ENCODE assay signal across 22 cellular contexts in genomic region chr2:234071664-234072063, GRCh38. TPM values are rescaled to one million over a fixed set of nuclear protein-coding genes. Genes with fewer than 3 reads are reported as not detected.
DNase-seq lines count a peak whose midpoint lies in the region; ATAC-seq lines count a peak whose summit lies in the region.
"Had no signal": no experiment of that assay in that cellular context is flagged by ENCODE, and none has a peak within 500 bp of the region (broad histone marks: within the 10 kb centered on the region; RNA-seq: fewer than 3 reads in every experiment).

No MANE protein-coding gene starts in this region.

- no peak overlapping the region for H3K27ac ChIP-seq in neuronal stem cell (replicated peaks; ENCODE audit: low read length)
- H3K27ac ChIP-seq: 22Rv1, psoas muscle, spleen had no signal

- H3K36me3 Mint-ChIP-seq in activated CD8-positive, alpha-beta T cell treated with anti-CD3 and anti-CD28 coated beads, Interleukin-2, amount 10 ng/mL, durations not matched to agents 7 days and 5 days (ENCODE audit: low read depth), result peaks cover 2% of the 10 kb centered on the region

- H3K9ac ChIP-seq in neuronal stem cell (ENCODE audit: low read depth, low read length, poor library complexity), result no peak overlapping the region

- H3K4ac ChIP-seq in neuronal stem cell (ENCODE audit: low read length), result no peak overlapping the region

- no peaks in the 10 kb centered on the region for H3K4me1 ChIP-seq in neuronal stem cell (ENCODE audit: control insufficient read depth in 2 of 2, insufficient read depth in 1 of 2, low read depth in 1 of 2, low read length in 2 of 2)
- H3K4me1 ChIP-seq: BE2C, psoas muscle, spleen had no signal

- H3K4me3 Mint-ChIP-seq in activated CD8-positive, alpha-beta T cell treated with anti-CD3 and anti-CD28 coated beads, Interleukin-2, amount 10 ng/mL, durations not matched to agents 7 days and 5 days, result no peak overlapping the region
- H3K4me3 Mint-ChIP-seq: activated B cell treated with CpG ODN at 0.5 μM for 24 hours, H9, nephron progenitor cell had no signal

- peak overlapping the region; percentile 32 for H3K23ac ChIP-seq in neuronal stem cell (ENCODE audit: low read depth, low read length, poor library complexity)

- no peak overlapping the region for H2BK5ac ChIP-seq in neuronal stem cell (ENCODE audit: low read length)

- H2BK12ac ChIP-seq in neuronal stem cell (ENCODE audit: low read length), result no peak overlapping the region

- H2BK120ac ChIP-seq in neuronal stem cell (ENCODE audit: low read depth, low read length), result no peak overlapping the region

- peak overlapping the region; percentile 65 for H3K27ac Mint-ChIP-seq in activated CD8-positive, alpha-beta T cell treated with anti-CD3 and anti-CD28 coated beads, Interleukin-2, amount 10 ng/mL, durations not matched to agents 7 days and 5 days
- H3K27ac Mint-ChIP-seq: activated B cell treated with CpG ODN at 0.5 μM for 24 hours, nephron progenitor cell had no signal

- no peak overlapping the region for H4K91ac ChIP-seq in neuronal stem cell (ENCODE audit: low read depth, low read length, poor library complexity)

- no CpG with 5 or more reads among the region's 3 CpGs for WGBS in neuronal stem cell (ENCODE audit: extremely low coverage in 2 of 2, insufficient read length in 2 of 2, insufficient replicate concordance in 1 of 2), 2 donors

- peaks cover 17% of the 10 kb centered on the region for H3K4me1 Mint-ChIP-seq in activated CD8-positive, alpha-beta T cell treated with anti-CD3 and anti-CD28 coated beads, Interleukin-2, amount 10 ng/mL, durations not matched to agents 7 days and 5 days (ENCODE audit: low read depth)
- H3K4me1 Mint-ChIP-seq: activated B cell treated with CpG ODN at 0.5 μM for 24 hours, H9 had no signal

- peak; percentile 26 for DNase-seq in NK-92 treated with Interleukin-12 subunit alpha and Interleukin-12 subunit beta, amount 100 ng/mL, for 24 hours (lab: John Stamatoyannopoulos, UW)
- DNase-seq in NK-92 (lab: John Stamatoyannopoulos, UW; ENCODE audit: unreplicated experiment) (no peak), KG1 (lab: John Stamatoyannopoulos, UW) (peak; percentile 1), neuronal stem cell (ENCODE audit: low spot score) (no peak), germinal center (ENCODE audit: low spot score) (no peak), SKM-1 treated with dmso at 0.1 percent for 144 hours (lab: John Stamatoyannopoulos, UW; ENCODE audit: unreplicated experiment) (no peak)
- peak; percentile 71 for DNase-seq in activated CD8-positive, alpha-beta T cell treated with anti-CD3 and anti-CD28 coated beads, Interleukin-2, amount 10 ng/mL, durations not matched to agents 7 days and 5 days
- DNase-seq: activated B cell treated with CpG ODN at 0.5 μM for 24 hours, BE2C, DMS153, H9, NCI-H146, nephron progenitor cell, psoas muscle, spleen had no signal

- no peaks in the 10 kb centered on the region for H3K27me3 ChIP-seq in neuronal stem cell (ENCODE audit: control insufficient read depth in 3 of 3, insufficient read depth in 3 of 3, low read depth in 1 of 3, low read length in 3 of 3)
- H3K27me3 ChIP-seq: BE2C, spleen had no signal

- no peak overlapping the region for H2AK5ac ChIP-seq in neuronal stem cell (ENCODE audit: low read depth, low read length)

- no peak overlapping the region for H4K8ac ChIP-seq in neuronal stem cell (ENCODE audit: low read depth, low read length)

- CTCF ChIA-PET in activated CD8-positive, alpha-beta T cell treated with anti-CD3 and anti-CD28 coated beads, Interleukin-2, amount 10 ng/mL, durations not matched to agents 7 days and 5 days (lab: Charles Lee), result interaction anchor here (1.2 kb wide), 1 partner anchor 474 kb away, joined by 3 read pairs; no protein-coding TSS in a partner anchor

- H2AFZ ChIP-seq in neuronal stem cell (ENCODE audit: low read length), result no peak overlapping the region

- H3K36me3 ChIP-seq in neuronal stem cell (replicated peaks in 1 of 2; ENCODE audit: control insufficient read depth in 2 of 2, insufficient read depth in 2 of 2, low read length in 2 of 2), result no peaks in the 10 kb centered on the region
- H3K36me3 ChIP-seq: BE2C, spleen had no signal

- peak; percentile 84 for ATAC-seq in activated CD8-positive, alpha-beta T cell treated with anti-CD3 and anti-CD28 coated beads, Interleukin-2, amount 10 ng/mL, durations not matched to agents 7 days and 5 days
- ATAC-seq in GM18519 (IDR thresholded peaks at IDR 0.05; ENCODE audit: low FRiP score, unreplicated experiment), result no peak
- ATAC-seq: psoas muscle had no signal

- no peak overlapping the region for H2BK15ac ChIP-seq in neuronal stem cell (ENCODE audit: low read length)

- peaks cover 5% of the 10 kb centered on the region for H3K27me3 Mint-ChIP-seq in activated CD8-positive, alpha-beta T cell treated with anti-CD3 and anti-CD28 coated beads, Interleukin-2, amount 10 ng/mL, durations not matched to agents 7 days and 5 days (ENCODE audit: low read depth)

- no peak overlapping the region for H3K14ac ChIP-seq in neuronal stem cell (ENCODE audit: low read length)

- no peaks in the 10 kb centered on the region for H3K9me3 ChIP-seq in neuronal stem cell (replicated peaks in 1 of 2; ENCODE audit: control insufficient read depth in 2 of 2, insufficient read depth in 1 of 2, low read depth in 1 of 2, low read length in 2 of 2)
- H3K9me3 ChIP-seq: BE2C, psoas muscle had no signal

- POLR2A ChIA-PET in activated CD8-positive, alpha-beta T cell treated with anti-CD3 and anti-CD28 coated beads, Interleukin-2, amount 10 ng/mL, durations not matched to agents 7 days and 5 days (lab: Charles Lee), result no interaction called here

- no peak overlapping the region for H3K4me2 ChIP-seq in neuronal stem cell (ENCODE audit: insufficient read depth, low read length, poor library complexity, severe bottlenecking)

- H3K4me3 ChIP-seq in neuronal stem cell (ENCODE audit: low read length in 2 of 2), result no peak overlapping the region
- H3K4me3 ChIP-seq: psoas muscle, spleen had no signal

- no peaks in the 10 kb centered on the region for H3K79me1 ChIP-seq in neuronal stem cell (ENCODE audit: low read depth, low read length)

- H3K18ac ChIP-seq in neuronal stem cell (ENCODE audit: low read length), result peak overlapping the region; percentile 30

- peaks cover 8% of the 10 kb centered on the region for H3K9me3 Mint-ChIP-seq in activated CD8-positive, alpha-beta T cell treated with anti-CD3 and anti-CD28 coated beads, Interleukin-2, amount 10 ng/mL, durations not matched to agents 7 days and 5 days (ENCODE audit: insufficient read depth)

RNA-seq across cellular contexts. Expression of gene SPP2, which starts 21.2 kb away (rescaled TPM):
- total RNA-seq in activated CD8-positive, alpha-beta T cell treated with anti-CD3 and anti-CD28 coated beads, Interleukin-2, amount 10 ng/mL, durations not matched to agents 7 days and 5 days, result not detected
- polyA plus RNA-seq in neuronal stem cell (2013, experiment 1 of 2), result not detected
- polyA plus RNA-seq in neuronal stem cell (2013, experiment 2 of 2), result not detected
- total RNA-seq: activated B cell treated with CpG ODN at 0.5 μM for 24 hours; cardiac septum; fibroblast of lung; H9; HT-29; psoas muscle; spleen; T-helper 1 cell treated with Interleukin-12 subunit alpha and Interleukin-12 subunit beta and Interleukin-4 antibody, amounts not matched to agents 30 ng/mL and 1 ng/mL, for 36 hours; ureter had no signal
- polyA plus RNA-seq: fibroblast of lung, psoas muscle, spleen had no signal

Comparison
In these comparisons a context has a peak if more than half of its experiments do, and no peak if none do; other contexts are left out.
1. DNase-seq: peak in NK-92 treated with Interleukin-12 subunit alpha and Interleukin-12 subunit beta, amount 100 ng/mL, for 24 hours (single experiment), KG1 (single experiment) and activated CD8-positive, alpha-beta T cell treated with anti-CD3 and anti-CD28 coated beads, Interleukin-2, amount 10 ng/mL, durations not matched to agents 7 days and 5 days (single experiment); none in NK-92 (single experiment), neuronal stem cell (single experiment), germinal center (single experiment) and SKM-1 treated with dmso at 0.1 percent for 144 hours (single experiment).